29 cellular contexts compared by ENCODE assay signal in the genomic region with DNA sequence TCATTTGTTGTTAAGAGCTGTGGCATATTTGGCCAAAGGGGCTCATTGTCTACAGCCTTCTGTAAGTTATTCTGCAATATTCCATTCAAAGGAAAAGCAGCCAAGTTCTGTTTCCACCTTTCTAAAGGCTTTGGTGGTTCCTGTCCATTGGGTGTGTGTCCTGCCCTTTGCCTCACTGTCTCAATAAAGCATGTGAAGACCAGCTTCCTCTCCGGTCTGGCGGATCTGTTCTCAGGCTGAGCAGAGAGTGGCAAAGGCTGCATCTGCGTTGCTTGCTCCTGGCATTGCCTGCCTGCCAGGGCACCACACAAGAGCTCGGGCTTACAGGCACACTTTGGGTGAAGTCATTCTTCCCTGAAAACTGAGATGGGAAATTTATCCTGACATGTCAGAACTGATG. TPM values are rescaled to one million over a fixed set of nuclear protein-coding genes. Genes with fewer than 3 reads are reported as not detected.
DNase-seq lines count a peak whose midpoint lies in the region; ATAC-seq, FAIRE-seq and TF ChIP-seq lines count a peak whose summit lies in the region.
"Had no signal": no experiment of that assay in that cellular context is flagged by ENCODE, and none has a peak within 500 bp of the region (broad histone marks: within the 10 kb centered on the region; RNA-seq: fewer than 3 reads in every experiment).

No MANE protein-coding gene starts in this region.

- H3K9me3 ChIP-seq in CD4-positive, alpha-beta T cell (ENCODE audit: control insufficient read depth, low read length), result no peaks in the 10 kb centered on the region
- H3K9me3 ChIP-seq: Caco-2, Peyer's patch had no signal

- no peaks in the 10 kb centered on the region for H3K27me3 ChIP-seq in bronchial epithelial cell (ENCODE audit: control insufficient read depth, insufficient read depth, low read length)
- H3K27me3 ChIP-seq in CD4-positive, alpha-beta T cell (ENCODE audit: control insufficient read depth, insufficient read depth, low read length), result no peaks in the 10 kb centered on the region
- H3K27me3 ChIP-seq: BLaER1, Peyer's patch had no signal

- DNase-seq in Ammon's horn (ENCODE audit: low spot score), result peak; percentile 63
- DNase-seq in bronchial epithelial cell (ENCODE audit: low read depth), result no peak
- peak in 30 of 42 donors; percentile 7 to 68 (median 28) for DNase-seq in head of caudate nucleus
- DNase-seq in naive B cell, result no peak
- DNase-seq in NCI-H526 (lab: John Stamatoyannopoulos, UW), result no peak
- DNase-seq in NK-92 (lab: John Stamatoyannopoulos, UW; ENCODE audit: unreplicated experiment), result no peak
- DNase-seq in CD4-positive, alpha-beta T cell, result no peak
- DNase-seq: 8988T; ACHN; Caco-2; CD4-positive, CD25-positive, alpha-beta regulatory T cell; DMS79; EL; GDM1; GOT3; HCEC 1CT; NCI-H1048; NCI-H1417; NCI-H1694; NCI-H2029 treated with DMSO at 0.1 percent for 48 hours; NCI-H69; Peyer's patch; SHP77 treated with DMSO at 0.1 percent for 48 hours had no signal

- no peaks in the 10 kb centered on the region for H3K27me3 Mint-ChIP-seq in naive B cell
- peaks cover 10% of the 10 kb centered on the region for H3K27me3 Mint-ChIP-seq in CD4-positive, alpha-beta T cell

- FAIRE-seq in bronchial epithelial cell (lab: Jason Lieb, UNC), result peak; percentile 23
- FAIRE-seq: GM12878 had no signal

- peak overlapping the region in 5 of 8 donors; percentile 5 to 71 (median 22) for H3K4me3 Mint-ChIP-seq in naive B cell
- no peak overlapping the region for H3K4me3 Mint-ChIP-seq in CD4-positive, alpha-beta T cell
- H3K4me3 Mint-ChIP-seq: CD4-positive, CD25-positive, alpha-beta regulatory T cell; IgD-negative memory B cell had no signal

- H3K27ac ChIP-seq in CD4-positive, alpha-beta T cell (ENCODE audit: low read depth, low read length), result no peak overlapping the region
- H3K27ac ChIP-seq: BLaER1, KMS-11, Peyer's patch, SK-N-MC had no signal

- CTCF ChIA-PET in CD4-positive, alpha-beta T cell (lab: Charles Lee), result no interaction called here

- H3K4me1 Mint-ChIP-seq in naive B cell, result peaks cover 30 to 41% (median 36%) of the 10 kb centered on the region in 3 donors
- H3K4me1 Mint-ChIP-seq in CD4-positive, alpha-beta T cell (ENCODE audit: low read depth), result no peaks in the 10 kb centered on the region
- H3K4me1 Mint-ChIP-seq: CD4-positive, CD25-positive, alpha-beta regulatory T cell had no signal

- no peak for TF ChIP-seq CTCF in bronchial epithelial cell (IDR thresholded peaks at IDR 0.05; ENCODE audit: insufficient read depth, low read length, severe bottlenecking)
- TF ChIP-seq CTCF in CD4-positive, alpha-beta T cell (IDR thresholded peaks at IDR 0.05), result no peak

- peak overlapping the region; percentile 40 to 95 (median 86) for H3K27ac Mint-ChIP-seq in naive B cell
- no peak overlapping the region for H3K27ac Mint-ChIP-seq in CD4-positive, alpha-beta T cell
- H3K27ac Mint-ChIP-seq: CD4-positive, CD25-positive, alpha-beta regulatory T cell had no signal

- POLR2A ChIA-PET in CD4-positive, alpha-beta T cell (lab: Charles Lee), result no interaction called here

- intact Hi-C loops in head of caudate nucleus (cut with DNase I), result no loop called here
- intact Hi-C loops in CD4-positive, alpha-beta T cell (cut with DNase I, micrococcal nuclease), result loop anchor here in 1 of 2 experiments (5.0 kb wide), 1 partner anchor 62 kb away; no protein-coding TSS in a partner anchor

- no peaks in the 10 kb centered on the region for H3K9me3 Mint-ChIP-seq in naive B cell
- H3K9me3 Mint-ChIP-seq in CD4-positive, alpha-beta T cell, result no peaks in the 10 kb centered on the region

- peaks cover 11 to 14% of the 10 kb centered on the region in 2 donors for H3K36me3 Mint-ChIP-seq in naive B cell
- H3K36me3 Mint-ChIP-seq in CD4-positive, alpha-beta T cell (ENCODE audit: low read depth), result no peaks in the 10 kb centered on the region

- H3K4me3 ChIP-seq in bronchial epithelial cell (ENCODE audit: low read depth, low read length), result no peak overlapping the region
- H3K4me3 ChIP-seq: BLaER1, GM12878, Peyer's patch, SK-N-MC had no signal

- ATAC-seq in naive B cell (ENCODE audit: low read depth in 2 of 2), result no peak
- no peak for ATAC-seq in GM21528 (IDR thresholded peaks at IDR 0.05; ENCODE audit: low FRiP score, unreplicated experiment)
- no peak for ATAC-seq in CD4-positive, alpha-beta T cell (ENCODE audit: poor library complexity)
- ATAC-seq: GM12878 had no signal

- H3K36me3 ChIP-seq in bronchial epithelial cell (ENCODE audit: control insufficient read depth, insufficient read depth, low read length), result no peaks in the 10 kb centered on the region
- H3K36me3 ChIP-seq: BLaER1, Peyer's patch had no signal

RNA-seq across cellular contexts. Expression of gene ST6GALNAC3, which starts 34.9 kb away (rescaled TPM):
- 0.26 and 1.4 TPM in 2 replicates for total RNA-seq in bronchial epithelial cell
- polyA plus RNA-seq in naive B cell (ENCODE audit: low read depth in 6 of 6), result 10 to 100 TPM in 4 of 6 donors, 1 to 10 TPM in 2; 3.8 to 12.9 (median 10.5) TPM
- total RNA-seq in CD4-positive, alpha-beta T cell, result 1 to 10 TPM in 1 of 2 experiments, under 1 TPM in 1; 0.77 to 1.3 TPM

Comparison
In these comparisons a context has a peak if more than half of its experiments do, and no peak if none do; other contexts are left out.
1. DNase-seq: peak in Ammon's horn (single experiment) and head of caudate nucleus (30 of 42); none in bronchial epithelial cell (single experiment), naive B cell (single experiment), NCI-H526 (0 of 2), NK-92 (single experiment) and CD4-positive, alpha-beta T cell (0 of 10).